18 cellular contexts compared by ENCODE assay signal in the genomic region with DNA sequence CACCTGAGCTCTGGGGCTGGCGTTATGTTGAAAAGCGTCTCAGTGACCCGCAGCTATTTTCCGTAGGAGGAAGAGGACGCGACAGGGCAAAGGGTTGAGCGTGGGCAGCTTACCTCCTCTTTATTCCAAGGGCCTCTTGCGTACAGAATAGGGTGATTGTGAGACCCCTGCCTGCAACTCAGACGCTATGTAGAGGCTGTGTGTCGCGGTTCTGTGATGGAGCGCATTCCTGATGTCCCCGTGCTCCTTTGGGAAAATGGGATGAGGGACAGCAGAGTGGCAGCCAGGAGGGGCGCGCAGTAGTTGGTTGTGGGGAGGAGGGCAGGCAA. TPM values are rescaled to one million over a fixed set of nuclear protein-coding genes. Genes with fewer than 3 reads are reported as not detected.
DNase-seq lines count a peak whose midpoint lies in the region; ATAC-seq and TF ChIP-seq lines count a peak whose summit lies in the region.
"Had no signal": no experiment of that assay in that cellular context is flagged by ENCODE, and none has a peak within 500 bp of the region (broad histone marks: within the 10 kb centered on the region; RNA-seq: fewer than 3 reads in every experiment).

No MANE protein-coding gene starts in this region.

- no peaks in the 10 kb centered on the region; the same call in 1 of the 2 replicates for H3F3A ChIP-seq in GM23338 (replicated peaks; ENCODE audit: low read depth)

- H3K79me1 ChIP-seq in neuronal stem cell (ENCODE audit: low read depth, low read length): no peaks in the 10 kb centered on the region

- peak; percentile 50 for DNase-seq in GM23338 (ENCODE audit: low spot score)
- no peak for DNase-seq in SK-N-MC (ENCODE audit: low read depth, low spot score)
- DNase-seq in iPS DF 6.9 (ENCODE audit: low read depth, low spot score): no peak
- DNase-seq in neuronal stem cell (ENCODE audit: low spot score): peak; percentile 40
- DNase-seq in putamen (ENCODE audit: low spot score): no peak
- DNase-seq in NCI-H128 (lab: John Stamatoyannopoulos, UW; ENCODE audit: unreplicated experiment): no peak
- DNase-seq: activated CD4-positive, alpha-beta T cell treated with anti-CD3 and anti-CD28 coated beads for 4 hours; activated effector memory CD4-positive, alpha-beta T cell treated with anti-CD3 and anti-CD28 coated beads, Interleukin-2, amount 50 U/mL, for 16 hours; adrenal gland; cerebellar nuclear complex; DND-41; Kasumi-1; left cardiac atrium; NCI-H1417 treated with DMSO at 0.1 percent for 48 hours; NCI-H2171 treated with DMSO at 0.1 percent for 48 hours; stimulated activated CD8-positive, alpha-beta memory T cell treated with anti-CD3 and anti-CD28 coated beads, Interleukin-4, amount 100 ng/mL, for 48 hours had no signal

- no peak overlapping the region for H3K14ac ChIP-seq in neuronal stem cell (ENCODE audit: low read length)

- no peak overlapping the region for H3K9ac ChIP-seq in SK-N-MC (ENCODE audit: insufficient read length)
- peak overlapping the region; percentile 81 for H3K9ac ChIP-seq in neuronal stem cell (ENCODE audit: low read depth, low read length, poor library complexity)

- no peak overlapping the region for H3K4ac ChIP-seq in neuronal stem cell (ENCODE audit: low read length)

- ATAC-seq in GM23338 (no peak; the same call in 1 of the 3 replicates), HG03159 (IDR thresholded peaks at IDR 0.05; ENCODE audit: unreplicated experiment) (no peak), GM21529 (IDR thresholded peaks at IDR 0.05; ENCODE audit: unreplicated experiment) (no peak)
- ATAC-seq: left cardiac atrium had no signal

- no peak overlapping the region for H2BK120ac ChIP-seq in neuronal stem cell (ENCODE audit: low read depth, low read length)

- no peak overlapping the region for H4K91ac ChIP-seq in neuronal stem cell (ENCODE audit: low read depth, low read length, poor library complexity)

- peak overlapping the region; percentile 71 for H3K4me3 ChIP-seq in GM23338
- H3K4me3 ChIP-seq in SK-N-MC: peak overlapping the region; percentile 79
- peak overlapping the region; percentile 50; the same call in 1 of the 2 replicates for H3K4me3 ChIP-seq in iPS DF 6.9 (ENCODE audit: low read length)
- peak overlapping the region; percentile 74 to 86 for H3K4me3 ChIP-seq in neuronal stem cell (ENCODE audit: low read length in 2 of 2)
- H3K4me3 ChIP-seq: adrenal gland had no signal

- H3K4me1 ChIP-seq in GM23338 (ENCODE audit: insufficient read depth) (peaks cover 45% of the 10 kb centered on the region), iPS DF 6.9 (ENCODE audit: control insufficient read depth, insufficient read depth, low read length) (no peaks in the 10 kb centered on the region), neuronal stem cell (ENCODE audit: control insufficient read depth in 2 of 2, insufficient read depth in 1 of 2, low read depth in 1 of 2, low read length in 2 of 2) (peaks cover 6 to 28% of the 10 kb centered on the region in 2 donors)
- H3K4me1 ChIP-seq: adrenal gland had no signal

- no peaks in the 10 kb centered on the region for H4K20me1 ChIP-seq in GM23338 (replicated peaks; ENCODE audit: insufficient read depth)

- H2AFZ ChIP-seq in GM23338: peak overlapping the region; percentile 88
- peak overlapping the region; percentile 94 for H2AFZ ChIP-seq in neuronal stem cell (ENCODE audit: low read length)

- H2BK12ac ChIP-seq in neuronal stem cell (ENCODE audit: low read length): no peak overlapping the region

- no peak overlapping the region for H2BK15ac ChIP-seq in neuronal stem cell (ENCODE audit: low read length)

- H3K9me2 ChIP-seq in GM23338 (ENCODE audit: insufficient read depth): no peaks in the 10 kb centered on the region

- no peak overlapping the region for H3K23ac ChIP-seq in neuronal stem cell (ENCODE audit: low read depth, low read length, poor library complexity)

- peak overlapping the region; percentile 69 for H3K18ac ChIP-seq in neuronal stem cell (ENCODE audit: low read length)

- no peaks in the 10 kb centered on the region for H3K36me3 ChIP-seq in GM23338 (ENCODE audit: insufficient read depth)
- no peaks in the 10 kb centered on the region for H3K36me3 ChIP-seq in SK-N-MC (ENCODE audit: insufficient read depth, low read length)
- H3K36me3 ChIP-seq in iPS DF 6.9 (ENCODE audit: control insufficient read depth, insufficient read depth, low read length): no peaks in the 10 kb centered on the region
- no peaks in the 10 kb centered on the region for H3K36me3 ChIP-seq in neuronal stem cell (replicated peaks in 1 of 2; ENCODE audit: control insufficient read depth in 2 of 2, insufficient read depth in 2 of 2, low read length in 2 of 2)
- H3K36me3 ChIP-seq: adrenal gland had no signal

- H3K27ac ChIP-seq in GM23338 (ENCODE audit: low read depth) (no peak overlapping the region), SK-N-MC (no peak overlapping the region), iPS DF 6.9 (ENCODE audit: low read length) (no peak overlapping the region), neuronal stem cell (replicated peaks; ENCODE audit: low read length) (peak overlapping the region; percentile 11)
- H3K27ac ChIP-seq: adrenal gland had no signal

- H3K79me2 ChIP-seq in GM23338 (replicated peaks; ENCODE audit: insufficient read depth): no peaks in the 10 kb centered on the region

- peaks cover 68% of the 10 kb centered on the region for H3K27me3 Mint-ChIP-seq in GM23338 (ENCODE audit: insufficient read depth, low read depth, poor library complexity)

- H4K8ac ChIP-seq in neuronal stem cell (ENCODE audit: low read depth, low read length): no peak overlapping the region

- H3K27ac Mint-ChIP-seq in GM23338: no peak overlapping the region

- H3K36me3 Mint-ChIP-seq in GM23338 (ENCODE audit: low read depth): no peaks in the 10 kb centered on the region

- no peak for TF ChIP-seq CTCF in GM23338 (conservative IDR thresholded peaks at IDR 0.05; ENCODE audit: low read depth in 2 of 2)

- WGBS in iPS DF 6.9 (ENCODE audit: insufficient coverage, insufficient read length): no CpG with 5 or more reads among the region's 15 CpGs
- no CpG with 5 or more reads among the region's 15 CpGs for WGBS in neuronal stem cell (ENCODE audit: extremely low coverage in 2 of 2, insufficient read length in 2 of 2, insufficient replicate concordance in 1 of 2), 2 donors

- H3K27me3 ChIP-seq in GM23338 (ENCODE audit: insufficient read depth): peaks cover 75% of the 10 kb centered on the region
- H3K27me3 ChIP-seq in iPS DF 6.9 (ENCODE audit: control insufficient read depth, insufficient read depth, low read length): peaks cover 24% of the 10 kb centered on the region
- no peaks in the 10 kb centered on the region for H3K27me3 ChIP-seq in neuronal stem cell (ENCODE audit: control insufficient read depth in 3 of 3, insufficient read depth in 3 of 3, low read depth in 1 of 3, low read length in 3 of 3)

- H3K9me3 ChIP-seq in SK-N-MC (ENCODE audit: low read depth, low read length): no peaks in the 10 kb centered on the region
- H3K9me3 ChIP-seq in iPS DF 6.9 (ENCODE audit: control insufficient read depth, insufficient read depth, low read length): no peaks in the 10 kb centered on the region
- H3K9me3 ChIP-seq in neuronal stem cell (replicated peaks in 1 of 2; ENCODE audit: control insufficient read depth in 2 of 2, insufficient read depth in 1 of 2, low read depth in 1 of 2, low read length in 2 of 2): no peaks in the 10 kb centered on the region
- H3K9me3 ChIP-seq: adrenal gland had no signal

- no peak overlapping the region for H2BK5ac ChIP-seq in neuronal stem cell (ENCODE audit: low read length)

- H3K4me3 Mint-ChIP-seq in GM23338: peak overlapping the region; percentile 75

- peaks cover 50% of the 10 kb centered on the region for H3K4me1 Mint-ChIP-seq in GM23338

- H3K9me3 Mint-ChIP-seq in GM23338: no peaks in the 10 kb centered on the region

- H2AK5ac ChIP-seq in neuronal stem cell (ENCODE audit: low read depth, low read length): no peak overlapping the region

- peak overlapping the region; percentile 80 for H3K4me2 ChIP-seq in GM23338
- peak overlapping the region; percentile 96 for H3K4me2 ChIP-seq in neuronal stem cell (ENCODE audit: insufficient read depth, low read length, poor library complexity, severe bottlenecking)

TF ChIP-seq in GM23338, 12 proteins besides CTCF, POLR2A, EP300 and RAD21 (continues in another document):
- TF ChIP-seq, protein P1, sequence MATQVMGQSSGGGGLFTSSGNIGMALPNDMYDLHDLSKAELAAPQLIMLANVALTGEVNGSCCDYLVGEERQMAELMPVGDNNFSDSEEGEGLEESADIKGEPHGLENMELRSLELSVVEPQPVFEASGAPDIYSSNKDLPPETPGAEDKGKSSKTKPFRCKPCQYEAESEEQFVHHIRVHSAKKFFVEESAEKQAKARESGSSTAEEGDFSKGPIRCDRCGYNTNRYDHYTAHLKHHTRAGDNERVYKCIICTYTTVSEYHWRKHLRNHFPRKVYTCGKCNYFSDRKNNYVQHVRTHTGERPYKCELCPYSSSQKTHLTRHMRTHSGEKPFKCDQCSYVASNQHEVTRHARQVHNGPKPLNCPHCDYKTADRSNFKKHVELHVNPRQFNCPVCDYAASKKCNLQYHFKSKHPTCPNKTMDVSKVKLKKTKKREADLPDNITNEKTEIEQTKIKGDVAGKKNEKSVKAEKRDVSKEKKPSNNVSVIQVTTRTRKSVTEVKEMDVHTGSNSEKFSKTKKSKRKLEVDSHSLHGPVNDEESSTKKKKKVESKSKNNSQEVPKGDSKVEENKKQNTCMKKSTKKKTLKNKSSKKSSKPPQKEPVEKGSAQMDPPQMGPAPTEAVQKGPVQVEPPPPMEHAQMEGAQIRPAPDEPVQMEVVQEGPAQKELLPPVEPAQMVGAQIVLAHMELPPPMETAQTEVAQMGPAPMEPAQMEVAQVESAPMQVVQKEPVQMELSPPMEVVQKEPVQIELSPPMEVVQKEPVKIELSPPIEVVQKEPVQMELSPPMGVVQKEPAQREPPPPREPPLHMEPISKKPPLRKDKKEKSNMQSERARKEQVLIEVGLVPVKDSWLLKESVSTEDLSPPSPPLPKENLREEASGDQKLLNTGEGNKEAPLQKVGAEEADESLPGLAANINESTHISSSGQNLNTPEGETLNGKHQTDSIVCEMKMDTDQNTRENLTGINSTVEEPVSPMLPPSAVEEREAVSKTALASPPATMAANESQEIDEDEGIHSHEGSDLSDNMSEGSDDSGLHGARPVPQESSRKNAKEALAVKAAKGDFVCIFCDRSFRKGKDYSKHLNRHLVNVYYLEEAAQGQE (IDR thresholded peaks at IDR 0.05; ENCODE audit: unreplicated experiment): no peak
- TF ChIP-seq NANOG (IDR thresholded peaks at IDR 0.05; ENCODE audit: borderline replicate concordance) (no peak), ZNF331 (CRISPR knock-in tag; IDR thresholded peaks at IDR 0.05; ENCODE audit: low read depth) (no peak), EZH2 (IDR thresholded peaks at IDR 0.05; ENCODE audit: low read depth, unreplicated experiment) (no peak), ZNF114 (CRISPR knock-in tag; IDR thresholded peaks at IDR 0.05) (no peak), CREB1 (CRISPR knock-in tag; IDR thresholded peaks at IDR 0.05; ENCODE audit: low read depth) (no peak), POLR2AphosphoS5 (IDR thresholded peaks at IDR 0.05; ENCODE audit: low read depth) (no peak)

RNA-seq across cellular contexts. Expression of a gene that starts 0.5 kb away (rescaled TPM):
- 11.7 and 13.9 TPM in 2 replicates for total RNA-seq in GM23338 (2014; rRNA removed; shearing (Covaris generic))
- 7.1 and 10.2 TPM in 2 replicates for polyA plus RNA-seq in GM23338 (2016; fragmentation: Nextera tagmentation; extraction: Ambion mirVana)
- 36.5 TPM for polyA plus RNA-seq in neuronal stem cell (2013, experiment 1 of 2)
- 38.4 TPM for polyA plus RNA-seq in neuronal stem cell (2013, experiment 2 of 2)
- total RNA-seq: adrenal gland had no signal

Comparison
In these comparisons a context has a peak if more than half of its experiments do, and no peak if none do; other contexts are left out.
1. DNase-seq: peak in GM23338 (single experiment) and neuronal stem cell (single experiment); none in SK-N-MC (single experiment), iPS DF 6.9 (single experiment), putamen (single experiment) and NCI-H128 (single experiment).
2. Peak in every context shown above with its lines, with median percentiles within 50 percentile points of each other: H3K4me3 ChIP-seq.